Comparison of ENCODE assay signal across 16 cellular contexts in the genomic region with DNA sequence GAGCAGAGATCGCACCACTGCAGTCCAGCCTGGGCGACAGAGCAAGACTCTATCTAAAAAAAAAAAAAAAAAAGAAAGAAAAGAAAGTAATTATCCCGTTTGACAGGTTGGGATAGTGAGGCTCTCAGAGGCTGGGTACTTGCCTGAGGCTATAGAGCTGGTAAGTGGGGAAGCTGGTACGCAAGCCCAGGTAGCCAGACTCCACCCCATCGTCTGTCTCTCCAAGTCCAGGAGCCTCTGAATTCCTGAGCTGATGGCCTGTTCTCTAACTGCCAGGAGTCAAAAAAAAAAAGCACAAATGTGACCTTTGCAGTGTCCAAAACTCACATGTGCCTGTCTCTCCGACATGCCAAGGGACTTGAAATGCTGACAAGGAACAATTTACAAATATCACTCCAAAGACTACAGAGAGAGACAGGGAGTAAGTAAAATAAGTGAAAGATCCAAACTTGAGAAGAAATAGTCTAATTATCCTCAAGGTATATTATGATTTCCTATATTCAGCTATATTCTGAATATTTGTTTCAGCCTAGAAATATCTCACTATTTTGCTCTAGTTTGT.
DNase-seq lines count a peak whose midpoint lies in the region; ATAC-seq, FAIRE-seq and TF ChIP-seq lines count a peak whose summit lies in the region.
"Had no signal": no experiment of that assay in that cellular context is flagged by ENCODE, and none has a peak within 500 bp of the region (broad histone marks: within the 10 kb centered on the region; RNA-seq: fewer than 3 reads in every experiment).

No MANE protein-coding gene starts in this region.

- H3K56ac ChIP-seq in mesendoderm (ENCODE audit: low read length): no peak overlapping the region

- no peak overlapping the region for H3K4ac ChIP-seq in mesendoderm (ENCODE audit: low read depth, low read length)

- DNase-seq in A549 (ENCODE audit: low read depth in 1 of 2, low spot score in 1 of 2) (no peak), ELF-1 (ENCODE audit: low read depth, low spot score) (peak; percentile 82), mesendoderm (no peak), NCI-H146 treated with DMSO at 0.1 percent for 48 hours (lab: John Stamatoyannopoulos, UW; ENCODE audit: unreplicated experiment) (no peak), Karpas-422 (no peak)
- DNase-seq in activated effector memory CD4-positive, alpha-beta T cell treated with anti-CD3 and anti-CD28 coated beads, Interleukin-2, amount 50 U/mL, for 16 hours: no peak
- DNase-seq: AML-193; CD4-positive, CD25-positive, alpha-beta regulatory T cell; DMS53; HCEC 1CT; HFFc6 had no signal

- H3K27me3 ChIP-seq in mesendoderm (ENCODE audit: insufficient read depth, low read length, poor library complexity): no peaks in the 10 kb centered on the region
- no peaks in the 10 kb centered on the region for H3K27me3 ChIP-seq in Karpas-422 (ENCODE audit: low read length)
- H3K27me3 ChIP-seq: BLaER1 had no signal

- H4K20me1 ChIP-seq in Karpas-422 (ENCODE audit: insufficient read depth, low read depth, low read length): no peaks in the 10 kb centered on the region
- H4K20me1 ChIP-seq: BLaER1 had no signal

- FAIRE-seq in A549 (lab: Jason Lieb, UNC): no peak
- FAIRE-seq: GM12878, GM18507, HTR-8/SVneo had no signal

- H3K4me1 ChIP-seq in A549: no peaks in the 10 kb centered on the region
- no peaks in the 10 kb centered on the region for H3K4me1 ChIP-seq in mesendoderm (ENCODE audit: control insufficient read depth, low read depth, low read length)
- no peaks in the 10 kb centered on the region for H3K4me1 ChIP-seq in Karpas-422 (ENCODE audit: low read length)
- H3K4me1 ChIP-seq: BLaER1 had no signal

- H4K5ac ChIP-seq in mesendoderm (ENCODE audit: low read length): no peak overlapping the region

- TF ChIP-seq CTCF in A549 (IDR thresholded peaks at IDR 0.05): no peak

- POLR2A ChIA-PET in A549 (lab: Yijun Ruan, JAX): no interaction called here

- H3K9ac ChIP-seq in mesendoderm (ENCODE audit: low read length) (no peak overlapping the region), Karpas-422 (ENCODE audit: low read length) (no peak overlapping the region)
- H3K9ac ChIP-seq: BLaER1 had no signal

- TF ChIP-seq POLR2A in A549 (IDR thresholded peaks at IDR 0.05; ENCODE audit: low read length): no peak

- WGBS in A549 (ENCODE audit: missing lambda C conversion rate): 75% methylated on average over 6 of the region's 6 CpGs
- WGBS in mesendoderm (ENCODE audit: extremely low coverage, insufficient coverage, low lambda C conversion rate): no CpG with 5 or more reads among the region's 6 CpGs

- H4K8ac ChIP-seq in mesendoderm (ENCODE audit: low read depth, low read length): no peak overlapping the region

- no peak overlapping the region for H2BK120ac ChIP-seq in mesendoderm (ENCODE audit: low read depth, low read length)

- no peak overlapping the region for H3K4me2 ChIP-seq in A549
- H3K4me2 ChIP-seq in mesendoderm (ENCODE audit: low read length): no peak overlapping the region
- H3K4me2 ChIP-seq in Karpas-422 (ENCODE audit: low read depth, low read length, poor library complexity, severe bottlenecking): no peak overlapping the region
- H3K4me2 ChIP-seq: BLaER1 had no signal

- H3K27ac ChIP-seq in A549 (no peak overlapping the region), mesendoderm (ENCODE audit: low read depth, low read length) (no peak overlapping the region), Karpas-422 (ENCODE audit: low read length) (no peak overlapping the region)
- H3K27ac ChIP-seq: BLaER1 had no signal

- no peaks in the 10 kb centered on the region for H3K36me3 ChIP-seq in mesendoderm (ENCODE audit: control insufficient read depth, insufficient read depth, low read length)
- H3K36me3 ChIP-seq in Karpas-422 (ENCODE audit: insufficient read depth, low read length): no peaks in the 10 kb centered on the region
- H3K36me3 ChIP-seq: BLaER1 had no signal

- no peak overlapping the region for H3K23ac ChIP-seq in mesendoderm (ENCODE audit: low read length)

- CTCF ChIA-PET in A549 (lab: Yijun Ruan, JAX): no interaction called here

- H3K9me2 ChIP-seq in Karpas-422 (replicated peaks; ENCODE audit: insufficient read depth, low read length): no peaks in the 10 kb centered on the region

- H2BK15ac ChIP-seq in mesendoderm (replicated peaks; ENCODE audit: low read depth): no peak overlapping the region

- no peak for ATAC-seq in A549
- ATAC-seq in esophagus mucosa: peak; percentile 70
- ATAC-seq: GM12878 had no signal

- H3K79me1 ChIP-seq in mesendoderm (ENCODE audit: low read length): no peaks in the 10 kb centered on the region

- no peak overlapping the region for H3K4me3 ChIP-seq in A549
- H3K4me3 ChIP-seq in mesendoderm (ENCODE audit: low read length): no peak overlapping the region
- no peak overlapping the region for H3K4me3 ChIP-seq in Karpas-422 (ENCODE audit: low read length)
- H3K4me3 ChIP-seq: BLaER1, GM12878 had no signal

- H3K79me2 ChIP-seq in mesendoderm (ENCODE audit: control insufficient read depth, insufficient read depth, low read length) (no peaks in the 10 kb centered on the region), Karpas-422 (ENCODE audit: low read length) (no peaks in the 10 kb centered on the region)

- TF ChIP-seq RAD21 in A549 (conservative IDR thresholded peaks at IDR 0.05 in 1 of 2, IDR thresholded peaks at IDR 0.05 in 1 of 2): no peak

- no peak for TF ChIP-seq EP300 in A549 (IDR thresholded peaks at IDR 0.05)

- H3K9me3 ChIP-seq in A549 (no peaks in the 10 kb centered on the region), Karpas-422 (ENCODE audit: low read length) (no peaks in the 10 kb centered on the region)

- H3K18ac ChIP-seq in mesendoderm (ENCODE audit: low read length): peak overlapping the region; percentile 51

- no peak overlapping the region for H2AK5ac ChIP-seq in mesendoderm (ENCODE audit: low read length)

- no peak overlapping the region for H2AFZ ChIP-seq in Karpas-422 (ENCODE audit: low read length)

- no peak overlapping the region for H2BK5ac ChIP-seq in mesendoderm (ENCODE audit: low read length)

TF ChIP-seq in A549, 52 proteins besides CTCF, POLR2A, EP300 and RAD21:
- TF ChIP-seq NFE2L2 (conservative IDR thresholded peaks at IDR 0.05; ENCODE audit: low read length) (no peak), MAFK (IDR thresholded peaks at IDR 0.05; ENCODE audit: partially characterized antibody) (peak; percentile 22)
- TF ChIP-seq, protein P1, sequence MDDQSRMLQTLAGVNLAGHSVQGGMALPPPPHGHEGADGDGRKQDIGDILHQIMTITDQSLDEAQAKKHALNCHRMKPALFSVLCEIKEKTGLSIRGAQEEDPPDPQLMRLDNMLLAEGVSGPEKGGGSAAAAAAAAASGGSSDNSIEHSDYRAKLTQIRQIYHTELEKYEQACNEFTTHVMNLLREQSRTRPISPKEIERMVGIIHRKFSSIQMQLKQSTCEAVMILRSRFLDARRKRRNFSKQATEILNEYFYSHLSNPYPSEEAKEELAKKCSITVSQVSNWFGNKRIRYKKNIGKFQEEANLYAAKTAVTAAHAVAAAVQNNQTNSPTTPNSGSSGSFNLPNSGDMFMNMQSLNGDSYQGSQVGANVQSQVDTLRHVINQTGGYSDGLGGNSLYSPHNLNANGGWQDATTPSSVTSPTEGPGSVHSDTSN (IDR thresholded peaks at IDR 0.05): no peak
